ENCODE assay signal across 8 cellular contexts in the genomic region with DNA sequence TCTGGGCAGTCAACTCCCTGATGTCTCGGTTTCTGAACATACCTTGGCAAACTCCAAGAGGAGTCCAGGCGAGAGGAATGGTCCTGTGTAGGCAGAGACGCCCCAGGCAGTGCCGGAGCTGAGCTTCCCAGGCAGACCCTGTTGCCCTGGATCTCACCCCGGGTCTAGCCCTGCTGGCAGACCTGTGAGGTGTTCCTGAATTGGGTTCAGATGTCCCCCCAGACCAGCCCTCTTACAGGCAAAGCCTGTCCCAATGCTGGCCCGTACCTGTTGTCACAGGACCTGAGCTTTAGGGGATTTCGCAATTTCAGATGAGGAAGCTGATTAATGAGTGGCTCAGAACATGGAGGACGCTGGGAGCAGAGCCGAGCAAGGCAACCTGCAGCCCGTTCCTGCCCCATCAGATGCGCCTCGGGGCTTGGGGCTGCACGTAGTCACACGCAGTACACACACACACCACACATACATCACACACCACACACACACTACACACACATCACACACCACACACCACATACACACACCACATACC. TPM values are rescaled to one million over a fixed set of nuclear protein-coding genes. Genes with fewer than 3 reads are reported as not detected.
A peak's percentile ranks its signal among the peaks of the same experiment; 100 is the strongest.
DNase-seq lines count a peak whose midpoint lies in the region; ATAC-seq and TF ChIP-seq lines count a peak whose summit lies in the region.

No MANE protein-coding gene starts in this region.

- no peaks in the 10 kb centered on the region for H3K27me3 Mint-ChIP-seq in activated CD4-positive, alpha-beta T cell treated with anti-CD3 and anti-CD28 coated beads for 36 hours

- no peak overlapping the region for H3K27ac Mint-ChIP-seq in activated CD4-positive, alpha-beta T cell treated with anti-CD3 and anti-CD28 coated beads for 36 hours

- DNase-seq in ACHN = peak; percentile 27
- peak; percentile 64 for DNase-seq in HuH-7.5 (ENCODE audit: low spot score)
- DNase-seq in activated CD4-positive, alpha-beta T cell treated with anti-CD3 and anti-CD28 coated beads for 36 hours = peak; percentile 84
- DNase-seq in epithelial cell of proximal tubule (ENCODE audit: low read depth) = no peak
- peak; percentile 23 for DNase-seq in stimulated activated CD4-positive, alpha-beta T cell treated with anti-CD3 and anti-CD28 coated beads, Interleukin-2, amount 100 ng/mL, for 4 hours (ENCODE audit: low read depth)
- DNase-seq in dermis blood vessel endothelial cell = no peak
- no peak for DNase-seq in NCI-H2081 (lab: John Stamatoyannopoulos, UW)

- peaks cover 11% of the 10 kb centered on the region for H3K9me3 Mint-ChIP-seq in activated CD4-positive, alpha-beta T cell treated with anti-CD3 and anti-CD28 coated beads for 36 hours (ENCODE audit: low read depth)

- ATAC-seq in activated CD4-positive, alpha-beta T cell treated with anti-CD3 and anti-CD28 coated beads for 36 hours = peak; percentile 88
- no peak for ATAC-seq in HG03159 (IDR thresholded peaks at IDR 0.05; ENCODE audit: unreplicated experiment)

- CTCF ChIA-PET in activated CD4-positive, alpha-beta T cell treated with anti-CD3 and anti-CD28 coated beads for 36 hours (lab: Charles Lee) = interaction anchor here (0.6 to 1.2 kb wide), 4 partner anchors 8 to 31 kb away, joined by 3 to 7 read pairs (median 3); no protein-coding TSS in a partner anchor

- intact Hi-C loops in activated CD4-positive, alpha-beta T cell treated with anti-CD3 and anti-CD28 coated beads for 36 hours (cut with DNase I, micrococcal nuclease) = loop anchor here (2.0 to 5.0 kb wide), 3 partner anchors 70 to 217 kb away; no protein-coding TSS in a partner anchor

- peak overlapping the region; percentile 41 for H3K4me3 ChIP-seq in epithelial cell of proximal tubule (ENCODE audit: low read depth, low read length)

- no peak overlapping the region for H3K4me3 Mint-ChIP-seq in activated CD4-positive, alpha-beta T cell treated with anti-CD3 and anti-CD28 coated beads for 36 hours

- peaks cover 8% of the 10 kb centered on the region for H3K4me1 Mint-ChIP-seq in activated CD4-positive, alpha-beta T cell treated with anti-CD3 and anti-CD28 coated beads for 36 hours

- in situ Hi-C loops in ACHN (cut with HindIII; ENCODE audit: low pct_ligation_motif_present, low pct_unique_long_range_greater_than_20kb, low sequenced_read_pairs) = no loop called here

- no peaks in the 10 kb centered on the region for H3K36me3 Mint-ChIP-seq in activated CD4-positive, alpha-beta T cell treated with anti-CD3 and anti-CD28 coated beads for 36 hours (ENCODE audit: low read depth)

- POLR2A ChIA-PET in activated CD4-positive, alpha-beta T cell treated with anti-CD3 and anti-CD28 coated beads for 36 hours (lab: Charles Lee) = interaction anchor here (0.6 to 0.8 kb wide), 2 partner anchors 37 to 57 kb away, joined by 4 read pairs; no protein-coding TSS in a partner anchor

- TF ChIP-seq CTCF in epithelial cell of proximal tubule (conservative IDR thresholded peaks at IDR 0.05; ENCODE audit: low read depth, low read length) = no peak

RNA-seq across cellular contexts. Expression of a gene that starts 38.5 kb away (rescaled TPM):
- total RNA-seq in activated CD4-positive, alpha-beta T cell treated with anti-CD3 and anti-CD28 coated beads for 36 hours = 1 to 10 TPM; 7.1 to 7.3 TPM
- total RNA-seq in epithelial cell of proximal tubule (1.3 and 2.0 TPM in 2 replicates), dermis blood vessel endothelial cell (1.9 and 3.5 TPM in 2 replicates)

Comparison
In these comparisons a context has a peak if more than half of its experiments do, and no peak if none do; other contexts are left out.
1. DNase-seq: peak in ACHN (single experiment), HuH-7.5 (single experiment), activated CD4-positive, alpha-beta T cell treated with anti-CD3 and anti-CD28 coated beads for 36 hours (single experiment) and stimulated activated CD4-positive, alpha-beta T cell treated with anti-CD3 and anti-CD28 coated beads, Interleukin-2, amount 100 ng/mL, for 4 hours (single experiment); none in epithelial cell of proximal tubule (single experiment), dermis blood vessel endothelial cell (single experiment) and NCI-H2081 (0 of 2).